ENCODE assay signal across 21 cellular contexts in the genomic region with DNA sequence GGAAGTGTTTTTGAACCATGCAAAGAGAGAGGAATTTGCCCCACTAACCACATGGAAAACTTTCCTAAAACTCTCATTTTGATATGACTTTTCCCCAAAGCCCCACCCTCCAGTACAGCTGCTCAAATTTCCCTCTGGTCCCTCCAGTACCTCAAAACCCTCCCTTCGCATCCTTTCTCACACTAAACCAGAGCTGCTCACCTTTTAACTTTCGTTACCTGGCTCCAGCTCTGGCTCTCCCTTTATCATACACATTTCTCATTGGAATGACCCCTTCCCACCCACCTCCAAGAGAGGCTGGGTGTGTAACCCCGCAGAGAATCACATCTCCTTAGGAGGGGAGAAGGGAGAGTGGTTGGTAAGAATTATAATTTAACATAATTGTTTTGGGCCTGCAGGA.
"Had no signal": no experiment of that assay in that cellular context is flagged by ENCODE, and none has a peak within 500 bp of the region (broad histone marks: within the 10 kb centered on the region; RNA-seq: fewer than 3 reads in every experiment).

No MANE protein-coding gene starts in this region.

- ATAC-seq: gastroesophageal sphincter; heart right ventricle; left colon; naive thymus-derived CD4-positive, alpha-beta T cell; psoas muscle had no signal

- H3K9me3 Mint-ChIP-seq: activated naive CD4-positive, alpha-beta T cell treated with anti-CD3 and anti-CD28 coated beads for 36 hours; activated naive CD8-positive, alpha-beta T cell treated with anti-CD3 and anti-CD28 coated beads, Interleukin-2, amount 10 ng/mL, durations not matched to agents 7 days and 5 days; T-helper 2 cell treated with Interferon-gamma antibody and Interleukin-4, amounts not matched to agents 5 μg/mL and 100 μg/mL, for 36 hours had no signal

- H3K9me3 ChIP-seq: esophagus squamous epithelium, gastroesophageal sphincter, psoas muscle, thyroid gland had no signal

- H3K36me3 Mint-ChIP-seq: activated naive CD8-positive, alpha-beta T cell treated with anti-CD3 and anti-CD28 coated beads, Interleukin-2, amount 10 ng/mL, durations not matched to agents 7 days and 5 days; naive thymus-derived CD4-positive, alpha-beta T cell; neural progenitor cell had no signal

- H3K36me3 ChIP-seq: esophagus squamous epithelium, gastroesophageal sphincter, heart right ventricle, neural progenitor cell, right atrium auricular region, thyroid gland, WERI-Rb-1 had no signal

- H3K27ac ChIP-seq: neural progenitor cell, psoas muscle, thyroid gland, WERI-Rb-1 had no signal

- H3K4me3 ChIP-seq: coronary artery, esophagus squamous epithelium, gastroesophageal sphincter, heart right ventricle, neural progenitor cell, psoas muscle, right atrium auricular region, thyroid gland had no signal

- H3K4me3 Mint-ChIP-seq: activated naive CD4-positive, alpha-beta T cell treated with anti-CD3 and anti-CD28 coated beads for 36 hours; activated naive CD8-positive, alpha-beta T cell treated with anti-CD3 and anti-CD28 coated beads, Interleukin-2, amount 10 ng/mL, durations not matched to agents 7 days and 5 days; endodermal cell; naive thymus-derived CD4-positive, alpha-beta T cell; neural progenitor cell; T-helper 2 cell treated with Interferon-gamma antibody and Interleukin-4, amounts not matched to agents 5 μg/mL and 100 μg/mL, for 36 hours had no signal

- H3K4me2 ChIP-seq: neural progenitor cell had no signal

- H3K27me3 ChIP-seq: esophagus squamous epithelium, gastroesophageal sphincter, neural progenitor cell, right atrium auricular region, thyroid gland had no signal

- H2AFZ ChIP-seq: neural progenitor cell had no signal

- DNase-seq: activated CD4-positive, alpha-beta T cell treated with anti-CD3 and anti-CD28 coated beads for 1 hour; activated CD8-positive, alpha-beta memory T cell treated with anti-CD3 and anti-CD28 coated beads for 24 hours; activated naive CD4-positive, alpha-beta T cell treated with anti-CD3 and anti-CD28 coated beads for 36 hours; activated naive CD8-positive, alpha-beta T cell treated with anti-CD3 and anti-CD28 coated beads, Interleukin-2, amount 10 ng/mL, durations not matched to agents 7 days and 5 days; activated T-cell treated with anti-CD3 and anti-CD28 coated beads, Interleukin-2, amount 50 U/mL, for 48 hours; amygdala; endodermal cell; esophagus squamous epithelium; heart right ventricle; left colon; naive thymus-derived CD4-positive, alpha-beta T cell; psoas muscle; stimulated activated CD4-positive, alpha-beta T cell treated with anti-CD3 and anti-CD28 coated beads, Interleukin-4, amount 100 ng/mL, for 24 hours; stimulated activated naive CD4-positive, alpha-beta T cell treated with Interleukin-2 at 50 U/mL for 16 hours; thyroid gland; WERI-Rb-1 had no signal

- H3K27ac Mint-ChIP-seq: activated naive CD4-positive, alpha-beta T cell treated with anti-CD3 and anti-CD28 coated beads for 36 hours; activated naive CD8-positive, alpha-beta T cell treated with anti-CD3 and anti-CD28 coated beads, Interleukin-2, amount 10 ng/mL, durations not matched to agents 7 days and 5 days; endodermal cell; naive thymus-derived CD4-positive, alpha-beta T cell; neural progenitor cell; T-helper 2 cell treated with Interferon-gamma antibody and Interleukin-4, amounts not matched to agents 5 μg/mL and 100 μg/mL, for 36 hours had no signal
